Comparison of ENCODE assay signal across 19 cellular contexts in the genomic region with DNA sequence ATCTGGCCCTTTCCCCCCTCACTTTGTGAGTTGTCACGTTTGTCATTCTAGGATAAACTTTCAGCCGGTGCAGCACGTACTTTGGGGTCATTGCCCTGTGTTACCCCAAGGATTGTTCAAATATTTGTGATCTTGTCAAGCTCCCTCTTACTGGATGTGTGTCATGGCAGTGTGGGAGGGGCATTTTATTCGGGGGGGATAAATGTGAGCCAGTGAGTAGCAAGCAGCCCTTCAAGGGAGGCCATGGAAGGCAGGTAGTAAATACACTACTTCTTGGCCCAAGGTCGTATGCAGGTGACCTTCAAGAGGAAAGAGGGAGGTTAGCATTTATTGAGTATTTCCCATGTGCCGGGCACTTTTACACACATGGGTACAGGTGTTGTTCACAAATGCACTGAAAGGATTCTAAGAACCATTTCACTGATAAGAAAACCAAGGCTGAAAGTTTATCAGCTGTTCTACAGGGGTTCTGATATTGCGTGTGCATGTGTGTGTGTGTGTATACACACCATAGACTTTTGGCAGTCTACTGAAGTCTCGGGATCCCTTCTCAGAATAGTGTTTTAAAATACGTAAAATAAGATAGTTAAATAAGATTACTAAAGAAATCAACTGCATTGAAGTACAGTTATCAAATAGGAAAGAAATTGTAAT.
DNase-seq lines count a peak whose midpoint lies in the region; ATAC-seq and TF ChIP-seq lines count a peak whose summit lies in the region.
"Had no signal": no experiment of that assay in that cellular context is flagged by ENCODE, and none has a peak within 500 bp of the region (broad histone marks: within the 10 kb centered on the region; RNA-seq: fewer than 3 reads in every experiment).

No MANE protein-coding gene starts in this region.

- peak overlapping the region; percentile 5 for H3K27ac Mint-ChIP-seq in progenitor cell of endocrine pancreas
- H3K27ac Mint-ChIP-seq: B cell; CD4-positive, CD25-positive, alpha-beta regulatory T cell; CD8-positive, alpha-beta T cell had no signal

- ATAC-seq in left lobe of liver, result peak; percentile 71
- peak; percentile 66 to 81 (median 73) for ATAC-seq in right lobe of liver
- ATAC-seq in HG03565 (IDR thresholded peaks at IDR 0.05; ENCODE audit: unreplicated experiment), result no peak
- ATAC-seq: CD8-positive, alpha-beta T cell had no signal

- no peaks in the 10 kb centered on the region for H3K9me3 ChIP-seq in adrenal gland (replicated peaks in 1 of 3)
- H3K9me3 ChIP-seq in right lobe of liver, result no peaks in the 10 kb centered on the region
- H3K9me3 ChIP-seq: BLaER1 had no signal

- H3K4me3 Mint-ChIP-seq in progenitor cell of endocrine pancreas (ENCODE audit: low read depth), result no peak overlapping the region
- H3K4me3 Mint-ChIP-seq: B cell; CD4-positive, CD25-positive, alpha-beta regulatory T cell; CD8-positive, alpha-beta T cell had no signal

- TF ChIP-seq CTCF in adrenal gland (IDR thresholded peaks at IDR 0.05) (no peak), right lobe of liver (IDR thresholded peaks at IDR 0.05) (no peak), progenitor cell of endocrine pancreas (IDR thresholded peaks at IDR 0.05; ENCODE audit: unreplicated experiment) (no peak), lower leg skin (IDR thresholded peaks at IDR 0.05) (no peak)

- H3K36me3 ChIP-seq in adrenal gland (replicated peaks in 1 of 2) (no peaks in the 10 kb centered on the region), right lobe of liver (no peaks in the 10 kb centered on the region)
- H3K36me3 ChIP-seq: BLaER1 had no signal

- peak overlapping the region; percentile 12 to 91 (median 69) for H3K27ac ChIP-seq in adrenal gland
- peak overlapping the region; percentile 20 to 93 (median 81) for H3K27ac ChIP-seq in right lobe of liver
- H3K27ac ChIP-seq: 22Rv1, BLaER1, C4-2B, GM23248 had no signal

- peaks cover 4% of the 10 kb centered on the region for H3K9me3 Mint-ChIP-seq in progenitor cell of endocrine pancreas (ENCODE audit: low read depth)

- H3K4me3 ChIP-seq in adrenal gland (no peak overlapping the region), right lobe of liver (no peak overlapping the region), lower leg skin (ENCODE audit: low read depth, poor library complexity, severe bottlenecking) (no peak overlapping the region)
- H3K4me3 ChIP-seq: BLaER1, GM23248 had no signal

- H3K27me3 Mint-ChIP-seq in progenitor cell of endocrine pancreas, result peaks cover 48% of the 10 kb centered on the region
- H3K27me3 Mint-ChIP-seq: B cell; CD4-positive, CD25-positive, alpha-beta regulatory T cell had no signal

- H3K36me3 Mint-ChIP-seq in progenitor cell of endocrine pancreas (ENCODE audit: insufficient read depth), result no peaks in the 10 kb centered on the region
- H3K36me3 Mint-ChIP-seq: CD4-positive, CD25-positive, alpha-beta regulatory T cell; CD8-positive, alpha-beta T cell had no signal

- H3K4me1 ChIP-seq in adrenal gland (replicated peaks in 1 of 2) (peaks cover 39 to 51% of the 10 kb centered on the region in 2 donors), right lobe of liver (peaks cover 0 to 52% (median 18%) of the 10 kb centered on the region in 4 donors)
- H3K4me1 ChIP-seq: BLaER1 had no signal

- H3K4me1 Mint-ChIP-seq in progenitor cell of endocrine pancreas (ENCODE audit: low read depth), result peaks cover 19% of the 10 kb centered on the region
- H3K4me1 Mint-ChIP-seq: B cell; CD4-positive, CD25-positive, alpha-beta regulatory T cell had no signal

- no peak for TF ChIP-seq POLR2A in adrenal gland (IDR thresholded peaks at IDR 0.05)
- TF ChIP-seq POLR2A in right lobe of liver (IDR thresholded peaks at IDR 0.05), result no peak
- no peak for TF ChIP-seq POLR2A in lower leg skin (IDR thresholded peaks at IDR 0.05)

- H3K27me3 ChIP-seq in adrenal gland (no peaks in the 10 kb centered on the region), right lobe of liver (no peaks in the 10 kb centered on the region)
- H3K27me3 ChIP-seq: BLaER1 had no signal

- WGBS in adrenal gland, 4 donors, result 37 to 48% (median 39%) methylated on average over 9 of the region's 9 CpGs
- 18% methylated on average over 9 of the region's 9 CpGs for WGBS in right lobe of liver (ENCODE audit: insufficient coverage, low coverage, low lambda C conversion rate, missing lambda C conversion rate)
- WGBS in lower leg skin, 2 donors, result 75 to 78% methylated on average over 9 of the region's 9 CpGs

- peak in 6 of 7 donors; percentile 33 to 65 (median 48) for DNase-seq in adrenal gland
- DNase-seq in left lobe of liver (ENCODE audit: low spot score), result peak; percentile 86
- DNase-seq in right lobe of liver, result peak; percentile 55 to 85 (median 80)
- no peak for DNase-seq in progenitor cell of endocrine pancreas (ENCODE audit: low spot score, unreplicated experiment)
- DNase-seq in lower leg skin (ENCODE audit: low spot score in 2 of 2), result no peak
- DNase-seq in NCI-H2171 (lab: John Stamatoyannopoulos, UW), result no peak
- DNase-seq: Caco-2; CD4-positive, CD25-positive, alpha-beta regulatory T cell; CD8-positive, alpha-beta T cell; DMS153; DND-41; GM23248; H7; HCEC 1CT had no signal

- intact Hi-C loops in adrenal gland (cut with DNase I) (no loop called here), right lobe of liver (cut with DNase I) (no loop called here), lower leg skin (cut with DNase I; ENCODE audit: low total_unique reads) (no loop called here)

Comparison
In these comparisons a context has a peak if more than half of its experiments do, and no peak if none do; other contexts are left out.
1. DNase-seq: peak in adrenal gland (6 of 7), left lobe of liver (single experiment) and right lobe of liver (3 of 3); none in progenitor cell of endocrine pancreas (single experiment), lower leg skin (0 of 2) and NCI-H2171 (single experiment).